Comparison of ENCODE assay signal across 1 cellular context in genomic region chr7:972670-973309, GRCh38.
TF ChIP-seq lines count a peak whose summit lies in the region.

No MANE protein-coding gene starts in this region.

TF ChIP-seq in HepG2, 621 proteins besides CTCF, POLR2A, EP300 and RAD21 (continues in another document):
- TF ChIP-seq RXRB (CRISPR knock-in tag; IDR thresholded peaks at IDR 0.05; ENCODE audit: borderline replicate concordance), result 0 out of 2 replicates have a peak, but pooled peaks have one; percentile 8
- TF ChIP-seq ZBTB40 (IDR thresholded peaks at IDR 0.05), result no peak
- TF ChIP-seq ZBTB40 (CRISPR knock-in tag; IDR thresholded peaks at IDR 0.05), result no peak
- TF ChIP-seq ZNF331 (CRISPR knock-in tag; IDR thresholded peaks at IDR 0.05), result peak; percentile 73; the same call in 1 of the 2 replicates
- TF ChIP-seq ZNF709 (CRISPR knock-in tag; IDR thresholded peaks at IDR 0.05), result no peak
- TF ChIP-seq ZNF788 (CRISPR knock-in tag; IDR thresholded peaks at IDR 0.05; ENCODE audit: borderline replicate concordance), result no peak
- 0 out of 4 replicates have a peak, but pooled peaks of 1 of the 2 experiments have one; percentile 55 for TF ChIP-seq KLF16 (CRISPR knock-in tag; IDR thresholded peaks at IDR 0.05)
- TF ChIP-seq HNF4G (IDR thresholded peaks at IDR 0.05; ENCODE audit: borderline replicate concordance, low read depth, low read length), result peak; percentile 51; the same call in 1 of the 2 replicates
- TF ChIP-seq HNF4G (CRISPR knock-in tag; IDR thresholded peaks at IDR 0.05; ENCODE audit: borderline replicate concordance, low read depth), result no peak
- peak; percentile 57; the same call in 1 of the 2 replicates for TF ChIP-seq ARID3A (IDR thresholded peaks at IDR 0.05; ENCODE audit: low read depth, low read length)
- 0 out of 2 replicates have a peak, but pooled peaks have one; percentile 38 for TF ChIP-seq ISL2 (CRISPR knock-in tag; IDR thresholded peaks at IDR 0.05)
- TF ChIP-seq NFE2 (CRISPR knock-in tag; IDR thresholded peaks at IDR 0.05), result no peak
- peak; percentile 69 for TF ChIP-seq NCOA2 (CRISPR knock-in tag; IDR thresholded peaks at IDR 0.05)
- TF ChIP-seq ZNF383 (CRISPR knock-in tag; IDR thresholded peaks at IDR 0.05; ENCODE audit: borderline replicate concordance), result no peak
- peak; percentile 83 for TF ChIP-seq HNF4A (CRISPR knock-in tag; IDR thresholded peaks at IDR 0.05)
- peak; percentile 77 for TF ChIP-seq GATAD2A (CRISPR knock-in tag; IDR thresholded peaks at IDR 0.05)
- peak; percentile 66 for TF ChIP-seq SAP130 (CRISPR knock-in tag; IDR thresholded peaks at IDR 0.05; ENCODE audit: low read depth)
- peak; percentile 59; the same call in 1 of the 2 replicates for TF ChIP-seq RERE (CRISPR knock-in tag; IDR thresholded peaks at IDR 0.05; ENCODE audit: low read depth)
- TF ChIP-seq ARID5B (CRISPR knock-in tag; IDR thresholded peaks at IDR 0.05), result peak; percentile 89
- TF ChIP-seq CEBPB (IDR thresholded peaks at IDR 0.05; ENCODE audit: borderline replicate concordance, low read depth, low read length), result peak; percentile 82
- TF ChIP-seq CEBPG (CRISPR knock-in tag; IDR thresholded peaks at IDR 0.05), result peak; percentile 91
- peak; percentile 79 for TF ChIP-seq TEAD3 (CRISPR knock-in tag; optimal IDR thresholded peaks at IDR 0.05; ENCODE audit: borderline replicate concordance)
- peak; percentile 47; the same call in 1 of the 2 replicates for TF ChIP-seq AHDC1 (CRISPR knock-in tag; IDR thresholded peaks at IDR 0.05; ENCODE audit: borderline replicate concordance)
